In genomic region chr1:225435487-225435886, GRCh38 we compare ENCODE assay signal across 15 cellular contexts.
A peak's percentile ranks its signal among the peaks of the same experiment; 100 is the strongest.
DNase-seq lines count a peak whose midpoint lies in the region; ATAC-seq and TF ChIP-seq lines count a peak whose summit lies in the region.
"Had no signal": no experiment of that assay in that cellular context is flagged by ENCODE, and none has a peak within 500 bp of the region (broad histone marks: within the 10 kb centered on the region; RNA-seq: fewer than 3 reads in every experiment).

No MANE protein-coding gene starts in this region.

- H3K27me3 ChIP-seq in DND-41 (ENCODE audit: insufficient read depth, low read length, poor library complexity) (no peaks in the 10 kb centered on the region), OCI-LY3 (ENCODE audit: low read depth, low read length) (no peaks in the 10 kb centered on the region)
- H3K27me3 ChIP-seq: gastrocnemius medialis had no signal

- TF ChIP-seq CTCF in DND-41 (IDR thresholded peaks at IDR 0.05; ENCODE audit: borderline replicate concordance, extremely low read depth, low read length, poor library complexity, severe bottlenecking) = no peak
- TF ChIP-seq CTCF in OCI-LY3 (IDR thresholded peaks at IDR 0.05; ENCODE audit: low read depth, low read length) = no peak

- H3K27ac ChIP-seq in DND-41 (ENCODE audit: low read length) (no peak overlapping the region), OCI-LY3 (ENCODE audit: low read length) (peak overlapping the region; percentile 39)
- H3K27ac ChIP-seq: gastrocnemius medialis, psoas muscle had no signal

- no peak overlapping the region for H3K4me3 Mint-ChIP-seq in stimulated activated naive CD8-positive, alpha-beta T cell treated with anti-CD3 and anti-CD28 coated beads, Interleukin-15, amount 100 ng/mL, for 72 hours
- H3K4me3 Mint-ChIP-seq: stimulated activated effector memory CD8-positive, alpha-beta T cell treated with anti-CD3 and anti-CD28 coated beads, Interleukin-12 subunit alpha, Interleukin-12 subunit beta, amount 100 ng/mL, for 72 hours had no signal

- H4K20me1 ChIP-seq in DND-41 (ENCODE audit: insufficient read depth, low read length) = no peaks in the 10 kb centered on the region
- no peaks in the 10 kb centered on the region for H4K20me1 ChIP-seq in OCI-LY3 (ENCODE audit: insufficient read depth, low read length)

- H3K4me2 ChIP-seq in DND-41 (ENCODE audit: insufficient read depth, low read length) (no peak overlapping the region), OCI-LY3 (ENCODE audit: low read length) (peak overlapping the region; percentile 53)

- H3K4me1 Mint-ChIP-seq in stimulated activated naive CD8-positive, alpha-beta T cell treated with anti-CD3 and anti-CD28 coated beads, Interleukin-15, amount 100 ng/mL, for 72 hours = peaks cover 9% of the 10 kb centered on the region
- H3K4me1 Mint-ChIP-seq: stimulated activated effector memory CD8-positive, alpha-beta T cell treated with anti-CD3 and anti-CD28 coated beads, Interleukin-12 subunit alpha, Interleukin-12 subunit beta, amount 100 ng/mL, for 72 hours had no signal

- H3K9me3 Mint-ChIP-seq in stimulated activated naive CD8-positive, alpha-beta T cell treated with anti-CD3 and anti-CD28 coated beads, Interleukin-15, amount 100 ng/mL, for 72 hours = no peaks in the 10 kb centered on the region
- H3K9me3 Mint-ChIP-seq: stimulated activated effector memory CD8-positive, alpha-beta T cell treated with anti-CD3 and anti-CD28 coated beads, Interleukin-12 subunit alpha, Interleukin-12 subunit beta, amount 100 ng/mL, for 72 hours had no signal

- H3K9me3 ChIP-seq in DND-41 (ENCODE audit: insufficient read depth, low read length, severe bottlenecking) = no peaks in the 10 kb centered on the region
- H3K9me3 ChIP-seq in OCI-LY3 (ENCODE audit: insufficient read depth, low read length) = no peaks in the 10 kb centered on the region
- H3K9me3 ChIP-seq: gastrocnemius medialis, psoas muscle had no signal

- H3K4me1 ChIP-seq in DND-41 (ENCODE audit: insufficient read depth, low read length) = peaks cover 4% of the 10 kb centered on the region
- H3K4me1 ChIP-seq in OCI-LY3 (ENCODE audit: low read length) = peaks cover 46% of the 10 kb centered on the region
- H3K4me1 ChIP-seq: gastrocnemius medialis, psoas muscle had no signal

- no peak overlapping the region for H2AFZ ChIP-seq in DND-41 (ENCODE audit: low read depth, low read length)
- H2AFZ ChIP-seq in OCI-LY3 (ENCODE audit: low read depth, low read length) = peak overlapping the region; percentile 29

- ATAC-seq in DND-41 (ENCODE audit: insufficient read depth, low read depth) (0 out of 3 replicates have a peak, but pooled peaks have one; percentile 14), GM19395 (IDR thresholded peaks at IDR 0.05; ENCODE audit: unreplicated experiment) (peak; percentile 35), HG02763 (IDR thresholded peaks at IDR 0.05; ENCODE audit: unreplicated experiment) (peak; percentile 16)
- ATAC-seq in stimulated activated naive CD8-positive, alpha-beta T cell treated with anti-CD3 and anti-CD28 coated beads, Interleukin-15, amount 100 ng/mL, for 72 hours = no peak
- ATAC-seq: gastrocnemius medialis; psoas muscle; stimulated activated effector memory CD8-positive, alpha-beta T cell treated with anti-CD3 and anti-CD28 coated beads, Interleukin-12 subunit alpha, Interleukin-12 subunit beta, amount 100 ng/mL, for 72 hours had no signal

- H3K9ac ChIP-seq in DND-41 (ENCODE audit: low read depth, low read length) (no peak overlapping the region), OCI-LY3 (ENCODE audit: low read length) (peak overlapping the region; percentile 12)

- H3K27me3 Mint-ChIP-seq in stimulated activated naive CD8-positive, alpha-beta T cell treated with anti-CD3 and anti-CD28 coated beads, Interleukin-15, amount 100 ng/mL, for 72 hours = no peaks in the 10 kb centered on the region

- H3K79me2 ChIP-seq in DND-41 (ENCODE audit: insufficient read depth, low read length) = no peaks in the 10 kb centered on the region
- no peaks in the 10 kb centered on the region for H3K79me2 ChIP-seq in OCI-LY3 (ENCODE audit: low read length)

- DNase-seq in DND-41 = no peak
- DNase-seq in cerebellar cortex (ENCODE audit: low spot score) = no peak
- no peak for DNase-seq in DMS 273 treated with DMSO at 0.1 percent for 48 hours (lab: John Stamatoyannopoulos, UW)
- no peak for DNase-seq in NCI-H1105 treated with DMSO at 0.1 percent for 48 hours (lab: John Stamatoyannopoulos, UW)
- DNase-seq in stimulated activated naive CD8-positive, alpha-beta T cell treated with anti-CD3 and anti-CD28 coated beads, Interleukin-15, amount 100 ng/mL, for 72 hours = no peak
- DNase-seq: activated CD4-positive, alpha-beta T cell treated with anti-CD3 and anti-CD28 coated beads, Interleukin-2, amount 50 U/mL, for 4 hours; activated naive CD4-positive, alpha-beta T cell; gastrocnemius medialis; psoas muscle; stimulated activated CD4-positive, alpha-beta T cell treated with anti-CD3 and anti-CD28 coated beads, Interleukin-1b, Interleukin-23, amount 100 ng/mL, for 48 hours; T1000 had no signal

- no peak overlapping the region for H3K4me3 ChIP-seq in DND-41 (ENCODE audit: low read depth in 1 of 2, low read length in 2 of 2)
- H3K4me3 ChIP-seq in OCI-LY3 (ENCODE audit: low read length) = peak overlapping the region; percentile 37
- H3K4me3 ChIP-seq: gastrocnemius medialis, psoas muscle had no signal

- H3K27ac Mint-ChIP-seq in stimulated activated naive CD8-positive, alpha-beta T cell treated with anti-CD3 and anti-CD28 coated beads, Interleukin-15, amount 100 ng/mL, for 72 hours = no peak overlapping the region
- H3K27ac Mint-ChIP-seq: stimulated activated effector memory CD8-positive, alpha-beta T cell treated with anti-CD3 and anti-CD28 coated beads, Interleukin-12 subunit alpha, Interleukin-12 subunit beta, amount 100 ng/mL, for 72 hours had no signal

- H3K36me3 ChIP-seq in DND-41 (ENCODE audit: insufficient read depth, low read length) (no peaks in the 10 kb centered on the region), OCI-LY3 (replicated peaks; ENCODE audit: low read depth, low read length) (no peaks in the 10 kb centered on the region)
- H3K36me3 ChIP-seq: gastrocnemius medialis had no signal
